In the genomic region with DNA sequence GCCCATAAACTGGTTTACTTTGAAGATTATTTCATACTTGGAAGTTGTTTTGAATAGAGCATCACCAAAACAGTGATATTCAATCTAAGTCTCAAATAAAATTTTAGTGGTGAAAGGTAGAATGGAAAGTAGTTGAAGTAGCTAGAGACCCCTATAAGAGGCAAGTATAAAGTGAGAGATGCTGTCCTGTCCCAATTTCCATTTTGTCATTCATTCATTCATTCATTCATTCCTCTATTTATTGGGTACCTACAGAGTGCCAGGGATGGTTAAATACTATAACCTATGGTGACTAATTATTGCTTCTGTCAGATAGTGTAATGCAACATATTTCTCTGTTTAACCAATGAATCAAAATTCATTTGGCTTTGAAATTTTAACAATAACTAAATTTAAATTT, we compare ENCODE assay signal across 30 cellular contexts. TPM values are rescaled to one million over a fixed set of nuclear protein-coding genes. Genes with fewer than 3 reads are reported as not detected.
DNase-seq lines count a peak whose midpoint lies in the region; ATAC-seq, FAIRE-seq and TF ChIP-seq lines count a peak whose summit lies in the region.
"Had no signal": no experiment of that assay in that cellular context is flagged by ENCODE, and none has a peak within 500 bp of the region (broad histone marks: within the 10 kb centered on the region; RNA-seq: fewer than 3 reads in every experiment).

No MANE protein-coding gene starts in this region.

- no peak for TF ChIP-seq CTCF in K562 (IDR thresholded peaks at IDR 0.05 in 2 of 3, conservative IDR thresholded peaks at IDR 0.05 in 1 of 3; ENCODE audit: insufficient read depth in 2 of 3, low read depth in 1 of 3, low read length in 3 of 3)
- TF ChIP-seq CTCF in neutrophil (IDR thresholded peaks at IDR 0.05), result no peak

- ATAC-seq in K562, result no peak

- H3K4me1 ChIP-seq in Karpas-422 (ENCODE audit: low read length), result peaks cover 2% of the 10 kb centered on the region; the same call in 1 of the 2 replicates
- H3K4me1 ChIP-seq in K562 (replicated peaks in 1 of 2; ENCODE audit: control insufficient read depth in 2 of 2, insufficient read depth in 2 of 2, low read length in 2 of 2), result peaks cover 0 to 3% of the 10 kb centered on the region in 2 experiments; a peak in 2 of 5 replicates
- peaks cover 48 to 60% of the 10 kb centered on the region in 2 experiments for H3K4me1 ChIP-seq in neutrophil (ENCODE audit: control insufficient read depth in 1 of 2, insufficient read depth in 1 of 2, low read depth in 1 of 2, low read length in 1 of 2)
- H3K4me1 ChIP-seq in HAP-1, result no peaks in the 10 kb centered on the region
- H3K4me1 ChIP-seq: BE2C, BLaER1 had no signal

- no peak overlapping the region for H3K4me3 ChIP-seq in Karpas-422 (ENCODE audit: low read length)
- no peak overlapping the region for H3K4me3 ChIP-seq in K562
- H3K4me3 ChIP-seq in neutrophil (ENCODE audit: low read depth in 1 of 2, low read length in 1 of 2), result no peak overlapping the region
- H3K4me3 ChIP-seq in HAP-1, result no peak overlapping the region
- H3K4me3 ChIP-seq: BLaER1 had no signal

- H3K9ac ChIP-seq in Karpas-422 (ENCODE audit: low read length) (no peak overlapping the region), K562 (ENCODE audit: insufficient read depth in 1 of 2, low read depth in 2 of 2, low read length in 2 of 2) (no peak overlapping the region)
- H3K9ac ChIP-seq: BLaER1 had no signal

- TF ChIP-seq EP300 in K562 (IDR thresholded peaks at IDR 0.05; ENCODE audit: low read length), result no peak

- H3K36me3 ChIP-seq in Karpas-422 (ENCODE audit: insufficient read depth, low read length) (no peaks in the 10 kb centered on the region), K562 (ENCODE audit: control insufficient read depth, insufficient read depth, low read length) (no peaks in the 10 kb centered on the region), neutrophil (no peaks in the 10 kb centered on the region), HAP-1 (replicated peaks) (no peaks in the 10 kb centered on the region)
- H3K36me3 ChIP-seq: BE2C, BLaER1 had no signal

- no peaks in the 10 kb centered on the region for H3K9me2 ChIP-seq in Karpas-422 (replicated peaks; ENCODE audit: insufficient read depth, low read length)

- H3K27me3 ChIP-seq in Karpas-422 (ENCODE audit: low read length) (no peaks in the 10 kb centered on the region), K562 (ENCODE audit: control insufficient read depth in 2 of 2, insufficient read depth in 2 of 2, low read length in 2 of 2) (peaks cover 8 to 9% of the 10 kb centered on the region in 2 experiments; a peak in 2 of 5 replicates), neutrophil (no peaks in the 10 kb centered on the region), HAP-1 (ENCODE audit: low read depth) (peaks cover 17% of the 10 kb centered on the region)
- H3K27me3 ChIP-seq: BE2C, BLaER1 had no signal

- H3K9me3 ChIP-seq in Karpas-422 (ENCODE audit: low read length) (no peaks in the 10 kb centered on the region), K562 (replicated peaks; ENCODE audit: control insufficient read depth, insufficient read depth, low read depth, low read length) (no peaks in the 10 kb centered on the region), neutrophil (no peaks in the 10 kb centered on the region), HAP-1 (no peaks in the 10 kb centered on the region)
- H3K9me3 ChIP-seq: BE2C, BLaER1 had no signal

- no peaks in the 10 kb centered on the region for H3K79me2 ChIP-seq in Karpas-422 (ENCODE audit: low read length)
- H3K79me2 ChIP-seq in K562 (ENCODE audit: control insufficient read depth, insufficient read depth, low read length), result no peaks in the 10 kb centered on the region

- H3K27ac ChIP-seq in Karpas-422 (ENCODE audit: low read length) (no peak overlapping the region), K562 (ENCODE audit: extremely low read depth, low read depth, low read length) (no peak overlapping the region), neutrophil (peak overlapping the region; percentile 62)
- H3K27ac ChIP-seq: BLaER1 had no signal

- FAIRE-seq in K562 (lab: Jason Lieb, UNC), result no peak
- FAIRE-seq: A204.1, GM12891, GM19239 had no signal

- no peak for TF ChIP-seq RAD21 in K562 (CRISPR knock-in tag; conservative IDR thresholded peaks at IDR 0.05 in 1 of 2, IDR thresholded peaks at IDR 0.05 in 1 of 2)

- H4K20me1 ChIP-seq in Karpas-422 (ENCODE audit: insufficient read depth, low read depth, low read length), result no peaks in the 10 kb centered on the region
- H4K20me1 ChIP-seq in K562 (replicated peaks; ENCODE audit: control insufficient read depth, insufficient read depth, low read length), result no peaks in the 10 kb centered on the region
- H4K20me1 ChIP-seq: BLaER1 had no signal

- peak; percentile 15 for DNase-seq in Karpas-422
- DNase-seq in K562 (ENCODE audit: extremely low read depth in 1 of 4, low spot score in 3 of 4), result no peak
- no peak for DNase-seq in NCI-H1436 (lab: John Stamatoyannopoulos, UW)
- DNase-seq in HAP-1 (ENCODE audit: low spot score in 2 of 2), result no peak
- DNase-seq in posterior cingulate gyrus, result no peak
- DNase-seq: 8988T; ACHN; BE2C; C1 segment of cervical spinal cord; CD4-positive, alpha-beta memory T cell; CD4-positive, CD25-positive, alpha-beta regulatory T cell; CD8-positive, alpha-beta memory T cell; COR-L47; DMS 273 treated with DMSO at 0.1 percent for 48 hours; DMS153; DMS53; DMS79; DND-41; EL; GDM1 had no signal

- POLR2A ChIA-PET in K562 (lab: Yijun Ruan, JAX), result interaction anchor here (1.2 kb wide), 1 partner anchor 912 kb away, joined by 3 read pairs; no protein-coding TSS in a partner anchor

- no peak for TF ChIP-seq POLR2A in K562 (conservative IDR thresholded peaks at IDR 0.05)

- CTCF ChIA-PET in K562 (lab: Yijun Ruan, JAX; ENCODE audit: low intra/inter-chr PET ratio), result no interaction called here

- no TSS peak for BruUV-seq in K562 (replicated peaks; lab: Mats Ljungman, UMichigan)

- H3K9me1 ChIP-seq in K562 (ENCODE audit: control insufficient read depth, insufficient read depth, low read length), result no peaks in the 10 kb centered on the region

- no peak overlapping the region for H2AFZ ChIP-seq in Karpas-422 (ENCODE audit: low read length)
- no peak overlapping the region for H2AFZ ChIP-seq in K562 (ENCODE audit: low read depth, low read length)

- H3K4me2 ChIP-seq in Karpas-422 (ENCODE audit: low read depth, low read length, poor library complexity, severe bottlenecking), result no peak overlapping the region
- no peak overlapping the region for H3K4me2 ChIP-seq in K562 (ENCODE audit: insufficient read depth, low read length)
- H3K4me2 ChIP-seq: BLaER1 had no signal

- intact Hi-C loops in K562 (cut with micrococcal nuclease), result no loop called here
- intact Hi-C loops in posterior cingulate gyrus (cut with DNase I), result no loop called here

- in situ Hi-C loops in K562 (cut with MboI) (no loop called here), HAP-1 (cut with MboI; ENCODE audit: low sequenced_read_pairs) (no loop called here)

RNA-seq across cellular contexts. Expression of a gene that starts 32.7 kb away (rescaled TPM):
- 11.3 and 18.3 TPM in 2 replicates for total RNA-seq in Karpas-422 (2014; rRNA removed; shearing (Covaris generic); ENCODE audit: low replicate concordance)
- 9.8 and 29.7 TPM in 2 replicates for total RNA-seq in K562 (2011; cell fraction: chromatin; rRNA removed; ENCODE audit: low replicate concordance)
- 6.5 and 6.7 TPM in 2 replicates for total RNA-seq in K562 (2011; cell fraction: nucleolus; rRNA removed)
- total RNA-seq in K562 (2011; cell fraction: nucleoplasm; rRNA removed), result 12.3 and 24.0 TPM in 2 replicates
- total RNA-seq in K562 (2014; rRNA removed) (3.9 and 4.4 TPM in 2 replicates), K562 (2014; rRNA removed; fragmentation: Illumina TruSeq; extraction: Trizol) (10.7 and 11.9 TPM in 2 replicates), K562 (2015; rRNA removed; fragmentation: Illumina TruSeq; extraction: Trizol) (13.1 and 13.4 TPM in 2 replicates), K562 (2021) (13.6 and 14.6 TPM in 2 replicates)
- polyA plus RNA-seq in K562 (2011; rRNA removed) (9.4 and 10.9 TPM in 2 replicates), K562 (2014; fragmentation: Illumina TruSeq; extraction: Trizol) (14.2 and 14.8 TPM in 2 replicates), K562 (2014; fragmentation: Nextera tagmentation; extraction: Ambion mirVana) (10 to 100 TPM; 10.4 to 16.9 TPM), K562 (2014; rRNA removed) (7.3 and 10.6 TPM in 2 replicates)
- 2.7 and 7.6 TPM in 2 replicates for polyA plus RNA-seq in K562 (2011; cell fraction: cytosol; rRNA removed)
- polyA plus RNA-seq in K562 (2011; cell fraction: nucleus; rRNA removed), result 3.3 and 4.9 TPM in 2 replicates
- polyA plus RNA-seq in K562 (2012), result 18.3 and 27.8 TPM in 2 replicates
- polyA minus RNA-seq in K562 (2011; rRNA and poly(A)+ RNA removed), result 8.5 and 10.3 TPM in 2 replicates
- polyA minus RNA-seq in K562 (2011; cell fraction: cytosol; rRNA and poly(A)+ RNA removed), result 5.1 and 5.2 TPM in 2 replicates
- 2.2 and 6.1 TPM in 2 replicates for polyA minus RNA-seq in K562 (2011; cell fraction: nucleus; rRNA and poly(A)+ RNA removed)

RNA-seq across cellular contexts. Expression of a gene that starts 46.3 kb away (rescaled TPM):
- 9.2 and 25.1 TPM in 2 replicates for total RNA-seq in Karpas-422 (2014; rRNA removed; shearing (Covaris generic); ENCODE audit: low replicate concordance)
- total RNA-seq in K562 (2011; cell fraction: chromatin; rRNA removed; ENCODE audit: low replicate concordance), result 4.2 and 8.4 TPM in 2 replicates
- 4.3 and 4.8 TPM in 2 replicates for total RNA-seq in K562 (2011; cell fraction: nucleolus; rRNA removed)
- 12.2 and 25.1 TPM in 2 replicates for total RNA-seq in K562 (2011; cell fraction: nucleoplasm; rRNA removed)
- total RNA-seq in K562 (2014; rRNA removed), result 32.3 and 33.5 TPM in 2 replicates
- 76.2 and 86.3 TPM in 2 replicates for total RNA-seq in K562 (2014; rRNA removed; fragmentation: Illumina TruSeq; extraction: Trizol)
- 43.9 and 49.6 TPM in 2 replicates for total RNA-seq in K562 (2015; rRNA removed; fragmentation: Illumina TruSeq; extraction: Trizol)
- total RNA-seq in K562 (2021), result 78.9 and 92.3 TPM in 2 replicates
- 61.3 and 72.9 TPM in 2 replicates for polyA plus RNA-seq in K562 (2011; rRNA removed)
- 28.2 and 58.9 TPM in 2 replicates for polyA plus RNA-seq in K562 (2011; cell fraction: cytosol; rRNA removed)
- polyA plus RNA-seq in K562 (2011; cell fraction: nucleus; rRNA removed), result 14.8 and 26.1 TPM in 2 replicates
- 40.5 and 51.2 TPM in 2 replicates for polyA plus RNA-seq in K562 (2012)
- polyA plus RNA-seq in K562 (2014; fragmentation: Illumina TruSeq; extraction: Trizol), result 64.4 and 71.2 TPM in 2 replicates
- 100 to 1,000 TPM; 227 to 253 TPM for polyA plus RNA-seq in K562 (2014; fragmentation: Nextera tagmentation; extraction: Ambion mirVana)
- polyA plus RNA-seq in K562 (2014; rRNA removed), result 51.4 and 53.7 TPM in 2 replicates
- 47.8 and 54.5 TPM in 2 replicates for polyA minus RNA-seq in K562 (2011; rRNA and poly(A)+ RNA removed)
- 16.3 and 23.9 TPM in 2 replicates for polyA minus RNA-seq in K562 (2011; cell fraction: cytosol; rRNA and poly(A)+ RNA removed)
- polyA minus RNA-seq in K562 (2011; cell fraction: nucleus; rRNA and poly(A)+ RNA removed), result 3.2 and 8.7 TPM in 2 replicates

RNA-seq across cellular contexts. Expression of a gene that starts 54.5 kb away (rescaled TPM):
- total RNA-seq in Karpas-422 (2014; rRNA removed; shearing (Covaris generic); ENCODE audit: low replicate concordance), result not detected in 2 replicates
- not detected in 2 replicates for total RNA-seq in K562 (2011; cell fraction: chromatin; rRNA removed; ENCODE audit: low replicate concordance)
- total RNA-seq in K562 (2011; cell fraction: nucleolus; rRNA removed), result not detected in 2 replicates
- not detected in 2 replicates for total RNA-seq in K562 (2011; cell fraction: nucleoplasm; rRNA removed)
- total RNA-seq in K562 (2014; rRNA removed) (not detected in 2 replicates), K562 (2014; rRNA removed; fragmentation: Illumina TruSeq; extraction: Trizol) (not detected in 2 replicates), K562 (2015; rRNA removed; fragmentation: Illumina TruSeq; extraction: Trizol) (not detected in 2 replicates), K562 (2021) (not detected in 2 replicates)
- polyA plus RNA-seq in K562 (2011; rRNA removed) (not detected in 2 replicates), K562 (2014; fragmentation: Illumina TruSeq; extraction: Trizol) (not detected in 2 replicates), K562 (2014; fragmentation: Nextera tagmentation; extraction: Ambion mirVana) (not detected), K562 (2014; rRNA removed) (not detected in 2 replicates)
- polyA plus RNA-seq in K562 (2011; cell fraction: cytosol; rRNA removed), result not detected in 2 replicates
- polyA plus RNA-seq in K562 (2011; cell fraction: nucleus; rRNA removed), result not detected in 2 replicates
- polyA plus RNA-seq in K562 (2012), result 0.12 and 0.13 TPM in 2 replicates
- polyA minus RNA-seq in K562 (2011; rRNA and poly(A)+ RNA removed), result not detected in 2 replicates
- polyA minus RNA-seq in K562 (2011; cell fraction: cytosol; rRNA and poly(A)+ RNA removed), result not detected in 2 replicates
- not detected in 2 replicates for polyA minus RNA-seq in K562 (2011; cell fraction: nucleus; rRNA and poly(A)+ RNA removed)
- total RNA-seq: A673; CD4-positive, alpha-beta memory T cell; CD4-positive, CD25-positive, alpha-beta regulatory T cell; CD8-positive, alpha-beta memory T cell; Daoy; G401 had no signal
- polyA plus RNA-seq: AG04450; CD14-positive monocyte; CD4-positive, alpha-beta memory T cell; CD4-positive, CD25-positive, alpha-beta regulatory T cell; CD8-positive, alpha-beta memory T cell had no signal
